Comparison of ENCODE assay signal across 26 cellular contexts in the genomic region with DNA sequence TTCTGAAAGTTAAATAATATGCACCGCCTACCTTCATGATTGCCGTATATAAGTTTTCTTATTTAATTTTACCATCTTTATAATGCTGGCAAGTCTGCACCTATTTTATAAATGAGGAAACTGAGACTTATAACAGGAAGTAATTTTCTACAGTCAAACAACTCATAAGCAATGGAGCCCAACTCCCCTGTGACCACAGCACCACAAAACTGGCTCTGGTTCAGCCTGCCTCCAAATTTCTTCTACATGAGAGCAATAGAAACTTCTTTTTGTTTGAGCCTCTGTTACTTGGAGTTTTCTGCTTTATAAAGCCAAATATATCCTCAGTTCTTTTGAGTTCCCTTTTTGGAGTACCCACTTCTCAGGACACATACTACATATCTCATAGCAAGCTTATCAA.
"Had no signal": no experiment of that assay in that cellular context is flagged by ENCODE, and none has a peak within 500 bp of the region (broad histone marks: within the 10 kb centered on the region; RNA-seq: fewer than 3 reads in every experiment).

No MANE protein-coding gene starts in this region.

- DNase-seq: activated B cell treated with CpG ODN at 0.5 μM for 24 hours; activated CD4-positive, alpha-beta T cell treated with anti-CD3 and anti-CD28 coated beads for 1 hour; activated CD4-positive, alpha-beta T cell treated with anti-CD3 and anti-CD28 coated beads, Interleukin-2, amount 10 ng/mL, durations not matched to agents 24 days and 14 days; activated CD4-positive, alpha-beta T cell treated with anti-CD3 and anti-CD28 coated beads, Interleukin-2, amount 50 U/mL, for 48 hours; activated effector memory CD4-positive, alpha-beta T cell treated with anti-CD3 and anti-CD28 coated beads, Interleukin-2, amount 50 U/mL, for 16 hours; activated naive CD4-positive, alpha-beta T cell treated with Interleukin-2 at 50 U/mL for 16 hours; activated T-cell treated with anti-CD3 and anti-CD28 coated beads, Interleukin-2, amount 50 U/mL, for 4 hours; amygdala; caudate nucleus; NCI-H1092 treated with DMSO at 0.1 percent for 48 hours; NCI-H1417 treated with DMSO at 0.1 percent for 48 hours; NCI-H1694; NCI-H2029; NCI-H2107; NCI-H345; NCI-H510A; NCI-H526 treated with DMSO at 0.1 percent for 48 hours; NCI-H82; NK-92 treated with Interleukin-12 subunit alpha and Interleukin-12 subunit beta, amount 100 ng/mL, for 24 hours; PC-9; SHP77 treated with DMSO at 0.1 percent for 48 hours; T-helper 17 cell; T-helper 9 cell had no signal

- H3K27me3 Mint-ChIP-seq: activated B cell treated with CpG ODN at 0.5 μM for 24 hours; activated CD4-positive, alpha-beta T cell treated with anti-CD3 and anti-CD28 coated beads, Interleukin-2, amount 10 ng/mL, durations not matched to agents 24 days and 14 days; T-helper 17 cell had no signal

- H3K4me1 Mint-ChIP-seq: activated B cell treated with CpG ODN at 0.5 μM for 24 hours; activated CD4-positive, alpha-beta T cell treated with anti-CD3 and anti-CD28 coated beads, Interleukin-2, amount 10 ng/mL, durations not matched to agents 24 days and 14 days; T-helper 17 cell had no signal

- H3K4me3 Mint-ChIP-seq: activated B cell treated with CpG ODN at 0.5 μM for 24 hours; activated CD4-positive, alpha-beta T cell treated with anti-CD3 and anti-CD28 coated beads, Interleukin-2, amount 10 ng/mL, durations not matched to agents 24 days and 14 days; activated T-cell treated with anti-CD3 and anti-CD28 coated beads, Interleukin-2, amount 50 U/mL, for 4 hours; T-helper 17 cell had no signal

- H3K9me3 Mint-ChIP-seq: activated CD4-positive, alpha-beta T cell treated with anti-CD3 and anti-CD28 coated beads, Interleukin-2, amount 10 ng/mL, durations not matched to agents 24 days and 14 days; activated naive CD4-positive, alpha-beta T cell treated with anti-CD3 and anti-CD28 coated beads, Interleukin-2, amount 50 U/mL, for 72 hours had no signal

- ATAC-seq: activated naive CD4-positive, alpha-beta T cell treated with anti-CD3 and anti-CD28 coated beads, Interleukin-2, amount 50 U/mL, for 72 hours; activated T-cell treated with anti-CD3 and anti-CD28 coated beads, Interleukin-2, amount 50 U/mL, for 4 hours; K562; T-helper 17 cell had no signal

- H3K27ac Mint-ChIP-seq: activated B cell treated with CpG ODN at 0.5 μM for 24 hours; activated CD4-positive, alpha-beta T cell treated with anti-CD3 and anti-CD28 coated beads, Interleukin-2, amount 10 ng/mL, durations not matched to agents 24 days and 14 days; T-helper 17 cell had no signal

- H3K4me3 ChIP-seq: breast epithelium, K562, PC-9 had no signal

- H3K36me3 Mint-ChIP-seq: activated naive CD4-positive, alpha-beta T cell treated with anti-CD3 and anti-CD28 coated beads, Interleukin-2, amount 50 U/mL, for 72 hours had no signal
